Comparison of ENCODE assay signal across 10 cellular contexts in the genomic region with DNA sequence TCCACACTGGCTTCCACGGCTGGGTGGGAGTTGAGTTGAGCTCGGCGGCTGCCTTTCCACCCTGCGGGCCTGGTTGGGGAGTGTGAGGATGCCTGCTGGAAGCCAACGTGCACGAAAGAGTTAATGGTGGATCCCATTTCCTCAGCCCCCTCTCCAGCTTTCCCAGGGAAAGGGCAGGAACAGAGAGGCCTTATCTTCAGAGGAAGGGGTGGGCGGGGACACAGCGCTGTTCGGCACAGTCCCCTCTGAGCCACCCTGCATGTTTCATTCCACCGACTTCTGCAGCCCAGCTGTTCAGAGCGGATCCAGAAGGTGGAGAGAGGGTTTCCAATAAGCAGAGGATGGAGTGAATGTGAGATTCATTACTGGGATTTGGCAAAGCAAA.
DNase-seq lines count a peak whose midpoint lies in the region; ATAC-seq and TF ChIP-seq lines count a peak whose summit lies in the region.
"Had no signal": no experiment of that assay in that cellular context is flagged by ENCODE, and none has a peak within 500 bp of the region (broad histone marks: within the 10 kb centered on the region; RNA-seq: fewer than 3 reads in every experiment).

No MANE protein-coding gene starts in this region.

- no peak overlapping the region for H3K4ac ChIP-seq in H9 (ENCODE audit: low read depth, low read length)

- no peak overlapping the region for H3K56ac ChIP-seq in H9 (ENCODE audit: insufficient read length, low read depth, low read length)

- H3K27ac ChIP-seq in H9 (ENCODE audit: insufficient read length, low read depth, low read length): no peak overlapping the region
- H3K27ac ChIP-seq in WERI-Rb-1: no peak overlapping the region
- H3K27ac ChIP-seq in cardiac muscle cell: peak overlapping the region; percentile 83
- peak overlapping the region; percentile 95 for H3K27ac ChIP-seq in smooth muscle cell (ENCODE audit: low read depth)
- H3K27ac ChIP-seq: HL-60, testis had no signal

- no peak overlapping the region for H2BK5ac ChIP-seq in H9 (ENCODE audit: insufficient read length, low read length)

- H3K27me3 Mint-ChIP-seq in H9 (ENCODE audit: low read depth): no peaks in the 10 kb centered on the region

- H3K18ac ChIP-seq in H9 (ENCODE audit: insufficient read length, low read depth, low read length): no peak overlapping the region

- WGBS in H9 (ENCODE audit: extremely low coverage, insufficient read length, low lambda C conversion rate): no CpG with 5 or more reads among the region's 11 CpGs
- 4% methylated on average over 11 of the region's 11 CpGs for WGBS in smooth muscle cell (ENCODE audit: low lambda C conversion rate)

- H3K4me3 ChIP-seq in WERI-Rb-1 (ENCODE audit: low read depth, low read length) (no peak overlapping the region), cardiac muscle cell (no peak overlapping the region), smooth muscle cell (peak overlapping the region; percentile 22)
- H3K4me3 ChIP-seq: testis had no signal

- TF ChIP-seq CTCF in H9 (conservative IDR thresholded peaks at IDR 0.05) (no peak), WERI-Rb-1 (IDR thresholded peaks at IDR 0.05; ENCODE audit: low read depth, low read length) (no peak), cardiac muscle cell (IDR thresholded peaks at IDR 0.05; ENCODE audit: low read depth, low read length) (no peak), smooth muscle cell (IDR thresholded peaks at IDR 0.05; ENCODE audit: borderline replicate concordance, insufficient read depth, poor library complexity, severe bottlenecking) (no peak)

- peaks cover 2% of the 10 kb centered on the region for H3K79me1 ChIP-seq in H9 (ENCODE audit: insufficient read depth, low read depth, low read length, poor library complexity, severe bottlenecking)

- peaks cover 20% of the 10 kb centered on the region for H3F3A ChIP-seq in smooth muscle cell (ENCODE audit: low read depth)

- H3K23me2 ChIP-seq in H9 (ENCODE audit: insufficient read length, low read depth, low read length, poor library complexity, severe bottlenecking): no peaks in the 10 kb centered on the region

- no peak overlapping the region for H2BK120ac ChIP-seq in H9 (ENCODE audit: low read depth, low read length, poor library complexity, severe bottlenecking)

- H4K91ac ChIP-seq in H9 (ENCODE audit: insufficient read length, low read depth, low read length): no peak overlapping the region

- DNase-seq in H9 (peak; percentile 78), WERI-Rb-1 (peak; percentile 68), cardiac muscle cell (ENCODE audit: low read depth in 1 of 2, low spot score in 1 of 2) (peak; percentile 78 to 82), smooth muscle cell (lab: John Stamatoyannopoulos, UW; ENCODE audit: unreplicated experiment) (no peak), NCI-H748 (lab: John Stamatoyannopoulos, UW; ENCODE audit: unreplicated experiment) (no peak)
- no peak for DNase-seq in effector CD4-positive, alpha-beta T cell
- no peak for DNase-seq in NK-92 treated with Interleukin-12 subunit alpha and Interleukin-12 subunit beta, amount 100 ng/mL, for 24 hours (lab: John Stamatoyannopoulos, UW)
- DNase-seq: testis had no signal

- 0 out of 2 replicates have a peak overlapping the region, but pooled peaks have one; percentile 9 for H3K14ac ChIP-seq in H9 (ENCODE audit: insufficient read depth, low read length)

- no peak overlapping the region for H2BK12ac ChIP-seq in H9 (ENCODE audit: insufficient read length, low read depth, low read length)

- no peak overlapping the region for H3T11ph ChIP-seq in H9 (ENCODE audit: low read length)

- H3K4me3 Mint-ChIP-seq in H9: peak overlapping the region; percentile 52 to 74

- H4K20me1 ChIP-seq in H9 (ENCODE audit: control insufficient read depth, insufficient read depth, insufficient read length) (peaks cover 4% of the 10 kb centered on the region), smooth muscle cell (ENCODE audit: low read depth) (peaks cover 100% of the 10 kb centered on the region)

- no peaks in the 10 kb centered on the region for H3K9me3 Mint-ChIP-seq in H9

- H3K79me2 ChIP-seq in H9 (ENCODE audit: insufficient read depth, low read length): peaks cover 3% of the 10 kb centered on the region; the same call in 1 of the 2 replicates
- peaks cover 87% of the 10 kb centered on the region for H3K79me2 ChIP-seq in smooth muscle cell (ENCODE audit: low read depth)

- H3K4me1 ChIP-seq in H9 (ENCODE audit: insufficient read depth, low read length) (peaks cover 14% of the 10 kb centered on the region; the same call in 1 of the 2 replicates), cardiac muscle cell (ENCODE audit: low read depth) (peaks cover 69% of the 10 kb centered on the region), smooth muscle cell (ENCODE audit: low read depth) (peaks cover 52% of the 10 kb centered on the region)

- no peak overlapping the region for H2BK20ac ChIP-seq in H9 (ENCODE audit: low read depth, low read length, poor library complexity, severe bottlenecking)

- H4K5ac ChIP-seq in H9 (ENCODE audit: insufficient read length, low read depth, low read length): no peak overlapping the region

- H3K9me3 ChIP-seq in H9 (ENCODE audit: control insufficient read depth, low read depth, low read length) (no peaks in the 10 kb centered on the region), WERI-Rb-1 (ENCODE audit: severe bottlenecking) (peaks cover 3% of the 10 kb centered on the region), cardiac muscle cell (ENCODE audit: low read depth) (no peaks in the 10 kb centered on the region), smooth muscle cell (replicated peaks; ENCODE audit: low read depth) (no peaks in the 10 kb centered on the region)
- H3K9me3 ChIP-seq: testis had no signal

- no peak overlapping the region for H3K9ac ChIP-seq in H9 (ENCODE audit: extremely low read depth, insufficient read length, low read length)
- H3K9ac ChIP-seq in smooth muscle cell (ENCODE audit: low read depth): no peak overlapping the region

- ATAC-seq in GM18498 (IDR thresholded peaks at IDR 0.05; ENCODE audit: unreplicated experiment): no peak

- H2AFZ ChIP-seq in H9 (ENCODE audit: low read length) (no peak overlapping the region), smooth muscle cell (ENCODE audit: low read depth) (no peak overlapping the region)

- peaks cover 47 to 77% of the 10 kb centered on the region in 2 experiments for H3K4me1 Mint-ChIP-seq in H9

- H3K36me3 Mint-ChIP-seq in H9 (ENCODE audit: insufficient read depth in 1 of 3, low read depth in 3 of 3): no peaks in the 10 kb centered on the region

- H4K8ac ChIP-seq in H9 (replicated peaks; ENCODE audit: insufficient read length, low read depth, low read length): no peak overlapping the region

- no peak overlapping the region for H2AK5ac ChIP-seq in H9 (ENCODE audit: insufficient read length, low read length)

- no peaks in the 10 kb centered on the region for H3K27me3 ChIP-seq in H9 (ENCODE audit: insufficient read depth, low read length)
- H3K27me3 ChIP-seq in WERI-Rb-1 (ENCODE audit: insufficient read depth, low read depth, severe bottlenecking): no peaks in the 10 kb centered on the region
- no peaks in the 10 kb centered on the region for H3K27me3 ChIP-seq in cardiac muscle cell
- H3K27me3 ChIP-seq in smooth muscle cell (ENCODE audit: low read depth): no peaks in the 10 kb centered on the region
- H3K27me3 ChIP-seq: testis had no signal

- peak overlapping the region; percentile 17 for H3K4me2 ChIP-seq in H9 (ENCODE audit: insufficient read depth, insufficient read length, low read length)
- H3K4me2 ChIP-seq in smooth muscle cell: peak overlapping the region; percentile 65

- H3K36me3 ChIP-seq in WERI-Rb-1 (peaks cover 32% of the 10 kb centered on the region), cardiac muscle cell (no peaks in the 10 kb centered on the region), smooth muscle cell (ENCODE audit: low read depth) (no peaks in the 10 kb centered on the region)

- H3K27ac Mint-ChIP-seq in H9: peak overlapping the region; percentile 44 to 97 (median 51); a peak in 3 of 7 replicates

- H2BK15ac ChIP-seq in H9 (ENCODE audit: low read depth, low read length): no peak overlapping the region

- no peak overlapping the region for H3K23ac ChIP-seq in H9 (ENCODE audit: insufficient read length, low read depth, low read length)

Comparison
In these comparisons a context has a peak if more than half of its experiments do, and no peak if none do; other contexts are left out.
1. DNase-seq: peak in H9 (single experiment), WERI-Rb-1 (single experiment) and cardiac muscle cell (2 of 2); none in smooth muscle cell (single experiment), effector CD4-positive, alpha-beta T cell (single experiment), NK-92 treated with Interleukin-12 subunit alpha and Interleukin-12 subunit beta, amount 100 ng/mL, for 24 hours (single experiment) and NCI-H748 (single experiment).
2. H3K27ac ChIP-seq: peak in cardiac muscle cell (single experiment) and smooth muscle cell (single experiment); none in H9 (single experiment) and WERI-Rb-1 (single experiment).